16 cellular contexts compared by ENCODE assay signal in genomic region chr5:40554794-40555193, GRCh38.
DNase-seq lines count a peak whose midpoint lies in the region; ATAC-seq, FAIRE-seq and TF ChIP-seq lines count a peak whose summit lies in the region.
"Had no signal": no experiment of that assay in that cellular context is flagged by ENCODE, and none has a peak within 500 bp of the region (broad histone marks: within the 10 kb centered on the region; RNA-seq: fewer than 3 reads in every experiment).

No MANE protein-coding gene starts in this region.

- POLR2A ChIA-PET in Panc1 (lab: Charles Lee), result interaction anchor here (0.7 kb wide), 1 partner anchor 63 kb away, joined by 5 read pairs; no protein-coding TSS in a partner anchor

- H3K9me3 ChIP-seq in Panc1 (ENCODE audit: control insufficient read depth, insufficient read depth, low read depth, low read length), result no peaks in the 10 kb centered on the region
- H3K9me3 ChIP-seq in mucosa of descending colon, result no peaks in the 10 kb centered on the region
- H3K9me3 ChIP-seq: BE2C had no signal

- DNase-seq in HTR-8/SVneo (ENCODE audit: insufficient read length, low spot score) (no peak), Panc1 (ENCODE audit: low read depth, low spot score) (no peak), mucosa of descending colon (peak in 1 of 3 donors; percentile 17), GM12891 (ENCODE audit: insufficient read length, low spot score) (no peak), COLO829 (ENCODE audit: low spot score) (no peak), activated gamma-delta T cell treated with Interleukin-2 at 50 U/mL for 16 hours (no peak)
- DNase-seq: BE2C; CD4-positive, alpha-beta memory T cell; COR-L47; DND-41; GF-D8; GM23248 had no signal

- in situ Hi-C loops in Panc1 (cut with HindIII; ENCODE audit: low pct_unique_long_range_greater_than_20kb, low sequenced_read_pairs), result no loop called here

- H2AFZ ChIP-seq in ACC112 (ENCODE audit: low read length, unreplicated experiment), result no peak overlapping the region
- H2AFZ ChIP-seq: GM23248 had no signal

- peaks cover 53% of the 10 kb centered on the region for H3K4me1 ChIP-seq in ACC112 (ENCODE audit: control insufficient read depth, insufficient read depth, low read length, unreplicated experiment)
- peaks cover 29% of the 10 kb centered on the region for H3K4me1 ChIP-seq in Panc1 (ENCODE audit: control insufficient read depth, insufficient read depth, low read length)
- H3K4me1 ChIP-seq in mucosa of descending colon (ENCODE audit: low read depth), result peaks cover 6% of the 10 kb centered on the region
- H3K4me1 ChIP-seq: BE2C had no signal

- intact Hi-C loops in Panc1 (cut with micrococcal nuclease; ENCODE audit: unreplicated experiment), result loop anchor here (5.0 kb wide), 1 partner anchor 133 kb away; no protein-coding TSS in a partner anchor
- intact Hi-C loops in mucosa of descending colon (cut with DNase I, micrococcal nuclease), result no loop called here

- H3K27me3 ChIP-seq in ACC112 (ENCODE audit: insufficient read depth, low read length) (no peaks in the 10 kb centered on the region), Panc1 (ENCODE audit: control insufficient read depth, insufficient read depth, low read length) (no peaks in the 10 kb centered on the region)
- H3K27me3 ChIP-seq: BE2C had no signal

- H3K36me3 ChIP-seq in ACC112 (ENCODE audit: insufficient read depth, low read length) (no peaks in the 10 kb centered on the region), Panc1 (ENCODE audit: control insufficient read depth, insufficient read depth, low read length) (no peaks in the 10 kb centered on the region), mucosa of descending colon (ENCODE audit: low read depth) (no peaks in the 10 kb centered on the region)
- H3K36me3 ChIP-seq: BE2C had no signal

- BruUV-seq in Panc1 (replicated peaks; lab: Mats Ljungman, UMichigan), result no TSS peak

- H3K4me3 ChIP-seq in ACC112 (ENCODE audit: low read depth, low read length), result peak overlapping the region; percentile 35; the same call in 1 of the 2 replicates
- H3K4me3 ChIP-seq in Panc1 (ENCODE audit: low read depth in 2 of 2, low read length in 2 of 2), result no peak overlapping the region
- H3K4me3 ChIP-seq in mucosa of descending colon, result no peak overlapping the region
- H3K4me3 ChIP-seq: GM23248 had no signal

- CTCF ChIA-PET in Panc1 (lab: Charles Lee), result interaction anchor here (0.7 kb wide), 1 partner anchor 92 kb away, joined by 5 read pairs; no protein-coding TSS in a partner anchor

- ATAC-seq in Panc1, result no peak
- peak; percentile 95 for ATAC-seq in mucosa of descending colon
- ATAC-seq in GM21423 (IDR thresholded peaks at IDR 0.05; ENCODE audit: unreplicated experiment), result no peak
- ATAC-seq: HCT116 had no signal

- TF ChIP-seq CTCF in Panc1 (IDR thresholded peaks at IDR 0.05) (no peak), mucosa of descending colon (IDR thresholded peaks at IDR 0.05) (no peak)

- peak; percentile 84 for FAIRE-seq in HTR-8/SVneo (lab: Jason Lieb, UNC)
- no peak for FAIRE-seq in GM12891 (lab: Jason Lieb, UNC)

- H3K79me2 ChIP-seq in ACC112 (ENCODE audit: control insufficient read depth, insufficient read depth, low read length, unreplicated experiment), result no peaks in the 10 kb centered on the region

- H3K27ac ChIP-seq in ACC112 (ENCODE audit: low read depth, low read length), result no peak overlapping the region
- H3K27ac ChIP-seq in Panc1 (ENCODE audit: low read length), result peak overlapping the region; percentile 83; the same call in 1 of the 2 replicates
- H3K27ac ChIP-seq: C4-2B, GM23248 had no signal

- no peak for TF ChIP-seq POLR2A in GM12891 (IDR thresholded peaks at IDR 0.05; ENCODE audit: low read depth, low read length)

TF ChIP-seq in GM12891, 5 proteins besides CTCF, POLR2A, EP300 and RAD21:
- TF ChIP-seq PAX5 (IDR thresholded peaks at IDR 0.05; ENCODE audit: insufficient read depth, low read length, severe bottlenecking) (no peak), POU2F2 (IDR thresholded peaks at IDR 0.05; ENCODE audit: low read depth, low read length) (no peak), SPI1 (IDR thresholded peaks at IDR 0.05; ENCODE audit: low read depth, low read length) (no peak), POLR2AphosphoS5 (IDR thresholded peaks at IDR 0.05; ENCODE audit: low read depth, low read length) (no peak), TAF1 (IDR thresholded peaks at IDR 0.05; ENCODE audit: low read depth, low read length) (no peak)
